In the genomic region with DNA sequence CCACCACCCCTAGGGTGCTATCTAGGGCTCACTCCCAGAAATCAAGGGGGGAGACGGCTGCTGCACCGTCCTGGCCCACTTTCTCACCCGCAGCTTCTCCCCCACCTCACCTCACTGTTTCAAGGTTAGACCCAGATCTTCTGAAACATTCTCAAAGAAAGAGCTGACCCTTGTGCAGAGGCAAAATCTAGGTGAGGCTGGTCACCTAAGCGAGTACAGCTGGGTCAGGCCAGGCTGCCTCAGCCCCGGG, we compare ENCODE assay signal across 8 cellular contexts. TPM values are rescaled to one million over a fixed set of nuclear protein-coding genes. Genes with fewer than 3 reads are reported as not detected.
A peak's percentile ranks its signal among the peaks of the same experiment; 100 is the strongest.
DNase-seq lines count a peak whose midpoint lies in the region; ATAC-seq, FAIRE-seq and TF ChIP-seq lines count a peak whose summit lies in the region.

No MANE protein-coding gene starts in this region.

- H3K4me1 Mint-ChIP-seq in mesothelial cell of epicardium: peaks cover 15% of the 10 kb centered on the region

- CTCF ChIA-PET in K562 (lab: Yijun Ruan, JAX; ENCODE audit: low intra/inter-chr PET ratio): no interaction called here

- TF ChIP-seq POLR2A in K562 (conservative IDR thresholded peaks at IDR 0.05): no peak

- H3K9me1 ChIP-seq in K562 (ENCODE audit: control insufficient read depth, insufficient read depth, low read length): peaks cover 5% of the 10 kb centered on the region

- H3K27me3 ChIP-seq in right atrium auricular region (no peaks in the 10 kb centered on the region), K562 (ENCODE audit: control insufficient read depth in 2 of 2, insufficient read depth in 2 of 2, low read length in 2 of 2) (no peaks in the 10 kb centered on the region)

- peaks cover 14% of the 10 kb centered on the region for H3K27me3 Mint-ChIP-seq in mesothelial cell of epicardium (ENCODE audit: low read depth)

- WGBS in K562 (ENCODE audit: insufficient coverage, low coverage, missing lambda C conversion rate): 0% methylated on average over 4 of the region's 5 CpGs

- peak overlapping the region; percentile 70; the same call in 1 of the 2 replicates for H2AFZ ChIP-seq in K562 (ENCODE audit: low read depth, low read length)

- no TSS peak for BruUV-seq in K562 (replicated peaks; lab: Mats Ljungman, UMichigan)

- H3K36me3 Mint-ChIP-seq in mesothelial cell of epicardium: peaks cover 6% of the 10 kb centered on the region

- TF ChIP-seq RAD21 in K562 (CRISPR knock-in tag; conservative IDR thresholded peaks at IDR 0.05 in 1 of 2, IDR thresholded peaks at IDR 0.05 in 1 of 2): no peak

- H3K9me3 ChIP-seq in right atrium auricular region (no peaks in the 10 kb centered on the region), K562 (replicated peaks; ENCODE audit: control insufficient read depth, insufficient read depth, low read depth, low read length) (no peaks in the 10 kb centered on the region)

- H3K4me3 Mint-ChIP-seq in mesothelial cell of epicardium: peak overlapping the region; percentile 69

- peak overlapping the region; percentile 71 for H3K27ac Mint-ChIP-seq in mesothelial cell of epicardium

- H3K4me3 ChIP-seq in right atrium auricular region (peak overlapping the region; percentile 47 to 70), K562 (peak overlapping the region; percentile 76)

- in situ Hi-C loops in K562 (cut with MboI): no loop called here

- peak overlapping the region; percentile 97 to 100 for H3K9ac ChIP-seq in K562 (ENCODE audit: insufficient read depth in 1 of 2, low read depth in 2 of 2, low read length in 2 of 2)

- ATAC-seq in Right ventricle myocardium superior (ENCODE audit: poor library complexity) (no peak), K562 (peak; percentile 11), GM18873 (IDR thresholded peaks at IDR 0.05; ENCODE audit: low FRiP score, unreplicated experiment) (no peak)

- H3K36me3 ChIP-seq in right atrium auricular region (peaks cover 10% of the 10 kb centered on the region), K562 (ENCODE audit: control insufficient read depth, insufficient read depth, low read length) (peaks cover 8% of the 10 kb centered on the region; the same call in 2 of the 3 replicates)

- H3K4me2 ChIP-seq in K562 (ENCODE audit: insufficient read depth, low read length): peak overlapping the region; percentile 88

- H3K9me3 Mint-ChIP-seq in mesothelial cell of epicardium: no peaks in the 10 kb centered on the region

- peaks cover 0 to 25% of the 10 kb centered on the region in 2 donors for H3K4me1 ChIP-seq in right atrium auricular region
- peaks cover 19 to 72% of the 10 kb centered on the region in 2 experiments; a peak in 4 of 5 replicates for H3K4me1 ChIP-seq in K562 (replicated peaks in 1 of 2; ENCODE audit: control insufficient read depth in 2 of 2, insufficient read depth in 2 of 2, low read length in 2 of 2)

- peaks cover 8% of the 10 kb centered on the region; the same call in 1 of the 2 replicates for H4K20me1 ChIP-seq in K562 (replicated peaks; ENCODE audit: control insufficient read depth, insufficient read depth, low read length)

- POLR2A ChIA-PET in K562 (lab: Yijun Ruan, JAX): interaction anchor here (0.5 to 4.2 kb wide), 28 partner anchors 10 to 587 kb away, joined by 3 to 73 read pairs (median 4); a partner anchor contains a TSS

- no peak for TF ChIP-seq CTCF in right atrium auricular region (IDR thresholded peaks at IDR 0.05)
- no peak for TF ChIP-seq CTCF in K562 (IDR thresholded peaks at IDR 0.05 in 2 of 3, conservative IDR thresholded peaks at IDR 0.05 in 1 of 3; ENCODE audit: insufficient read depth in 2 of 3, low read depth in 1 of 3, low read length in 3 of 3)
- TF ChIP-seq CTCF in mesothelial cell of epicardium (IDR thresholded peaks at IDR 0.05; ENCODE audit: unreplicated experiment): no peak

- no peak for DNase-seq in right atrium auricular region (ENCODE audit: low spot score)
- no peak for DNase-seq in Right ventricle myocardium superior
- peak in 1 of 4 experiments; percentile 32 for DNase-seq in K562 (ENCODE audit: extremely low read depth in 1 of 4, low spot score in 3 of 4)
- DNase-seq in mesothelial cell of epicardium (ENCODE audit: low spot score in 2 of 2, unreplicated experiment in 2 of 2): no peak
- DNase-seq in NK-92 treated with Interleukin-12 subunit alpha and Interleukin-12 subunit beta, amount 100 ng/mL, for 24 hours (lab: John Stamatoyannopoulos, UW): no peak
- DNase-seq in GM19238 (ENCODE audit: insufficient read length, low spot score): no peak
- no peak for DNase-seq in NCI-H1105 treated with DMSO at 0.1 percent for 48 hours (lab: John Stamatoyannopoulos, UW)

- TF ChIP-seq EP300 in K562 (IDR thresholded peaks at IDR 0.05; ENCODE audit: low read length): no peak

- intact Hi-C loops in Right ventricle myocardium superior (cut with DNase I) (no loop called here), K562 (cut with micrococcal nuclease) (no loop called here)

- peak; percentile 98 for FAIRE-seq in K562 (lab: Jason Lieb, UNC)

- H3K79me2 ChIP-seq in K562 (ENCODE audit: control insufficient read depth, insufficient read depth, low read length): peaks cover 36% of the 10 kb centered on the region

- H3K27ac ChIP-seq in right atrium auricular region (peak overlapping the region; percentile 82 to 89), K562 (ENCODE audit: extremely low read depth, low read depth, low read length) (peak overlapping the region; percentile 100)

RNA-seq across cellular contexts. Expression of a gene that starts 27.0 kb away (rescaled TPM):
- 10 to 100 TPM; 31.8 to 46.7 TPM for total RNA-seq in right atrium auricular region
- total RNA-seq in Right ventricle myocardium superior: 30.3 TPM
- 42.1 and 68.9 TPM in 2 replicates for total RNA-seq in K562 (2011; cell fraction: chromatin; rRNA removed; ENCODE audit: low replicate concordance)
- 52.6 and 53.5 TPM in 2 replicates for total RNA-seq in K562 (2011; cell fraction: nucleolus; rRNA removed)
- 51.0 and 57.1 TPM in 2 replicates for total RNA-seq in K562 (2011; cell fraction: nucleoplasm; rRNA removed)
- 22.3 and 24.0 TPM in 2 replicates for total RNA-seq in K562 (2014; rRNA removed)
- total RNA-seq in K562 (2014; rRNA removed; fragmentation: Illumina TruSeq; extraction: Trizol): 4.7 and 6.1 TPM in 2 replicates
- 13.6 and 13.9 TPM in 2 replicates for total RNA-seq in K562 (2015; rRNA removed; fragmentation: Illumina TruSeq; extraction: Trizol)
- total RNA-seq in K562 (2021): 19.9 and 22.2 TPM in 2 replicates
- 18.6 and 20.7 TPM in 2 replicates for polyA plus RNA-seq in K562 (2011; rRNA removed)
- polyA plus RNA-seq in K562 (2011; cell fraction: cytosol; rRNA removed): 20.9 and 40.1 TPM in 2 replicates
- 55.5 and 97.5 TPM in 2 replicates for polyA plus RNA-seq in K562 (2011; cell fraction: nucleus; rRNA removed)
- polyA plus RNA-seq in K562 (2012): 18.3 and 26.9 TPM in 2 replicates
- polyA plus RNA-seq in K562 (2014; fragmentation: Illumina TruSeq; extraction: Trizol): 9.0 and 13.6 TPM in 2 replicates
- 1 to 10 TPM in 1 of 2 experiments, under 1 TPM in 1; 0.69 to 1.0 TPM for polyA plus RNA-seq in K562 (2014; fragmentation: Nextera tagmentation; extraction: Ambion mirVana)
- 31.5 and 33.3 TPM in 2 replicates for polyA plus RNA-seq in K562 (2014; rRNA removed)
- 1.6 and 5.7 TPM in 2 replicates for polyA minus RNA-seq in K562 (2011; rRNA and poly(A)+ RNA removed)
- 7.7 and 10.3 TPM in 2 replicates for polyA minus RNA-seq in K562 (2011; cell fraction: cytosol; rRNA and poly(A)+ RNA removed)
- 11.7 and 13.1 TPM in 2 replicates for polyA minus RNA-seq in K562 (2011; cell fraction: nucleus; rRNA and poly(A)+ RNA removed)
- 47.8 to 52.9 TPM (median 48.4 TPM) in 3 replicates for total RNA-seq in mesothelial cell of epicardium

RNA-seq across cellular contexts. Expression of a gene that starts 27.1 kb away (rescaled TPM):
- total RNA-seq in right atrium auricular region (10 to 100 TPM; 72.8 to 73.7 TPM), Right ventricle myocardium superior (52.6 TPM), K562 (2014; rRNA removed) (74.8 and 100.0 TPM in 2 replicates), K562 (2014; rRNA removed; fragmentation: Illumina TruSeq; extraction: Trizol) (6.7 TPM in 2 replicates), K562 (2015; rRNA removed; fragmentation: Illumina TruSeq; extraction: Trizol) (29.6 and 31.9 TPM in 2 replicates), K562 (2021) (50.5 and 53.7 TPM in 2 replicates), mesothelial cell of epicardium (42.1 to 43.7 TPM (median 42.7 TPM) in 3 replicates)
- 2.8 and 6.4 TPM in 2 replicates for total RNA-seq in K562 (2011; cell fraction: chromatin; rRNA removed; ENCODE audit: low replicate concordance)
- 8.8 and 12.3 TPM in 2 replicates for total RNA-seq in K562 (2011; cell fraction: nucleolus; rRNA removed)
- 3.4 and 7.0 TPM in 2 replicates for total RNA-seq in K562 (2011; cell fraction: nucleoplasm; rRNA removed)
- polyA plus RNA-seq in K562 (2011; rRNA removed) (15.8 and 16.5 TPM in 2 replicates), K562 (2014; fragmentation: Illumina TruSeq; extraction: Trizol) (10.3 and 22.1 TPM in 2 replicates), K562 (2014; fragmentation: Nextera tagmentation; extraction: Ambion mirVana) (1 to 10 TPM; 1.5 to 2.4 TPM), K562 (2014; rRNA removed) (53.3 and 75.7 TPM in 2 replicates)
- 21.3 and 65.5 TPM in 2 replicates for polyA plus RNA-seq in K562 (2011; cell fraction: cytosol; rRNA removed)
- 12.1 and 18.1 TPM in 2 replicates for polyA plus RNA-seq in K562 (2011; cell fraction: nucleus; rRNA removed)
- 34.9 and 46.9 TPM in 2 replicates for polyA plus RNA-seq in K562 (2012)
- 2.6 and 4.5 TPM in 2 replicates for polyA minus RNA-seq in K562 (2011; rRNA and poly(A)+ RNA removed)
- polyA minus RNA-seq in K562 (2011; cell fraction: cytosol; rRNA and poly(A)+ RNA removed): 17.2 and 24.6 TPM in 2 replicates
- 7.1 and 7.8 TPM in 2 replicates for polyA minus RNA-seq in K562 (2011; cell fraction: nucleus; rRNA and poly(A)+ RNA removed)

RNA-seq across cellular contexts. Expression of a gene that starts 35.8 kb away (rescaled TPM):
- total RNA-seq in right atrium auricular region (10 to 100 TPM; 11.0 to 17.6 TPM), Right ventricle myocardium superior (13.6 TPM), K562 (2014; rRNA removed) (17.2 and 17.6 TPM in 2 replicates), K562 (2014; rRNA removed; fragmentation: Illumina TruSeq; extraction: Trizol) (4.2 and 4.4 TPM in 2 replicates), K562 (2015; rRNA removed; fragmentation: Illumina TruSeq; extraction: Trizol) (5.1 and 12.1 TPM in 2 replicates), K562 (2021) (22.3 and 30.2 TPM in 2 replicates), mesothelial cell of epicardium (38.3 to 43.6 TPM (median 40.2 TPM) in 3 replicates)
- 87.2 and 161 TPM in 2 replicates for total RNA-seq in K562 (2011; cell fraction: chromatin; rRNA removed; ENCODE audit: low replicate concordance)
- total RNA-seq in K562 (2011; cell fraction: nucleolus; rRNA removed): 91.9 and 116 TPM in 2 replicates
- 69.6 and 98.9 TPM in 2 replicates for total RNA-seq in K562 (2011; cell fraction: nucleoplasm; rRNA removed)
- polyA plus RNA-seq in K562 (2011; rRNA removed) (19.0 and 26.5 TPM in 2 replicates), K562 (2014; fragmentation: Illumina TruSeq; extraction: Trizol) (3.3 and 18.5 TPM in 2 replicates), K562 (2014; fragmentation: Nextera tagmentation; extraction: Ambion mirVana) (under 1 TPM; 0.37 to 0.48 TPM), K562 (2014; rRNA removed) (17.5 and 22.1 TPM in 2 replicates)
- polyA plus RNA-seq in K562 (2011; cell fraction: cytosol; rRNA removed): 17.4 and 36.7 TPM in 2 replicates
- 121 and 141 TPM in 2 replicates for polyA plus RNA-seq in K562 (2011; cell fraction: nucleus; rRNA removed)
- 11.5 and 25.8 TPM in 2 replicates for polyA plus RNA-seq in K562 (2012)
- 3.1 and 3.6 TPM in 2 replicates for polyA minus RNA-seq in K562 (2011; rRNA and poly(A)+ RNA removed)
- 23.1 and 27.5 TPM in 2 replicates for polyA minus RNA-seq in K562 (2011; cell fraction: cytosol; rRNA and poly(A)+ RNA removed)
- 25.4 and 28.3 TPM in 2 replicates for polyA minus RNA-seq in K562 (2011; cell fraction: nucleus; rRNA and poly(A)+ RNA removed)

RNA-seq across cellular contexts. Expression of a gene that starts 41.8 kb away (rescaled TPM):
- total RNA-seq in right atrium auricular region (10 to 100 TPM; 13.4 to 19.7 TPM), Right ventricle myocardium superior (14.7 TPM), K562 (2014; rRNA removed) (48.7 and 49.7 TPM in 2 replicates), K562 (2014; rRNA removed; fragmentation: Illumina TruSeq; extraction: Trizol) (12.3 and 15.4 TPM in 2 replicates), K562 (2015; rRNA removed; fragmentation: Illumina TruSeq; extraction: Trizol) (34.4 and 35.6 TPM in 2 replicates), K562 (2021) (31.9 and 35.3 TPM in 2 replicates), mesothelial cell of epicardium (12.9 to 14.6 TPM (median 14.2 TPM) in 3 replicates)
- total RNA-seq in K562 (2011; cell fraction: chromatin; rRNA removed; ENCODE audit: low replicate concordance): 18.2 and 43.0 TPM in 2 replicates
- total RNA-seq in K562 (2011; cell fraction: nucleolus; rRNA removed): 45.9 and 52.7 TPM in 2 replicates
- 35.9 and 40.4 TPM in 2 replicates for total RNA-seq in K562 (2011; cell fraction: nucleoplasm; rRNA removed)
- polyA plus RNA-seq in K562 (2011; rRNA removed) (46.1 and 47.0 TPM in 2 replicates), K562 (2014; fragmentation: Illumina TruSeq; extraction: Trizol) (20.5 and 37.8 TPM in 2 replicates), K562 (2014; fragmentation: Nextera tagmentation; extraction: Ambion mirVana) (1 to 10 TPM; 1.3 to 3.9 TPM), K562 (2014; rRNA removed) (43.9 and 50.0 TPM in 2 replicates)
- 52.6 and 64.3 TPM in 2 replicates for polyA plus RNA-seq in K562 (2011; cell fraction: cytosol; rRNA removed)
- 44.3 and 47.3 TPM in 2 replicates for polyA plus RNA-seq in K562 (2011; cell fraction: nucleus; rRNA removed)
- polyA plus RNA-seq in K562 (2012): 16.8 and 31.2 TPM in 2 replicates
- polyA minus RNA-seq in K562 (2011; rRNA and poly(A)+ RNA removed): 10.9 and 12.0 TPM in 2 replicates
- 8.9 and 11.7 TPM in 2 replicates for polyA minus RNA-seq in K562 (2011; cell fraction: cytosol; rRNA and poly(A)+ RNA removed)
- 9.6 and 14.0 TPM in 2 replicates for polyA minus RNA-seq in K562 (2011; cell fraction: nucleus; rRNA and poly(A)+ RNA removed)

RNA-seq across cellular contexts. Expression of a gene that starts 45.3 kb away (rescaled TPM):
- total RNA-seq in right atrium auricular region: 1 to 10 TPM in 1 of 2 donors, under 1 TPM in 1; 0.35 to 2.4 TPM
- 3.7 TPM for total RNA-seq in Right ventricle myocardium superior
- 10.8 and 42.1 TPM in 2 replicates for total RNA-seq in K562 (2011; cell fraction: chromatin; rRNA removed; ENCODE audit: low replicate concordance)
- 29.0 and 32.5 TPM in 2 replicates for total RNA-seq in K562 (2011; cell fraction: nucleolus; rRNA removed)
- total RNA-seq in K562 (2011; cell fraction: nucleoplasm; rRNA removed): 13.0 and 13.4 TPM in 2 replicates
- total RNA-seq in K562 (2014; rRNA removed): 2.3 and 4.5 TPM in 2 replicates
- total RNA-seq in K562 (2014; rRNA removed; fragmentation: Illumina TruSeq; extraction: Trizol): 0.06 and 0.18 TPM in 2 replicates
- 0.33 and 1.2 TPM in 2 replicates for total RNA-seq in K562 (2015; rRNA removed; fragmentation: Illumina TruSeq; extraction: Trizol)
- total RNA-seq in K562 (2021): 3.3 and 3.4 TPM in 2 replicates
- 0.81 and 1.8 TPM in 2 replicates for polyA plus RNA-seq in K562 (2011; rRNA removed)
- polyA plus RNA-seq in K562 (2011; cell fraction: cytosol; rRNA removed): 0.55 and 1.9 TPM in 2 replicates
- polyA plus RNA-seq in K562 (2011; cell fraction: nucleus; rRNA removed): 15.2 and 24.6 TPM in 2 replicates
- 3.2 and 13.5 TPM in 2 replicates for polyA plus RNA-seq in K562 (2012)
- polyA plus RNA-seq in K562 (2014; fragmentation: Illumina TruSeq; extraction: Trizol): 0.34 and 1.1 TPM in 2 replicates
- under 1 TPM in 1 of 2 experiments, not detected in 1; 0.03 TPM for polyA plus RNA-seq in K562 (2014; fragmentation: Nextera tagmentation; extraction: Ambion mirVana)
- polyA plus RNA-seq in K562 (2014; rRNA removed): 1.5 and 4.5 TPM in 2 replicates
- 0.33 and 1.1 TPM in 2 replicates for polyA minus RNA-seq in K562 (2011; rRNA and poly(A)+ RNA removed)
- 1.7 and 1.9 TPM in 2 replicates for polyA minus RNA-seq in K562 (2011; cell fraction: cytosol; rRNA and poly(A)+ RNA removed)
- polyA minus RNA-seq in K562 (2011; cell fraction: nucleus; rRNA and poly(A)+ RNA removed): 8.8 and 11.0 TPM in 2 replicates
- 1.3 to 2.4 TPM (median 2.3 TPM) in 3 replicates for total RNA-seq in mesothelial cell of epicardium
